ENCODE assay signal across 10 cellular contexts in genomic region chr7:1123721-1124120, GRCh38. TPM values are rescaled to one million over a fixed set of nuclear protein-coding genes. Genes with fewer than 3 reads are reported as not detected.
DNase-seq lines count a peak whose midpoint lies in the region; ATAC-seq and TF ChIP-seq lines count a peak whose summit lies in the region.
"Had no signal": no experiment of that assay in that cellular context is flagged by ENCODE, and none has a peak within 500 bp of the region (broad histone marks: within the 10 kb centered on the region; RNA-seq: fewer than 3 reads in every experiment).

No MANE protein-coding gene starts in this region.

- H3K4me1 ChIP-seq in neural progenitor cell: peaks cover 20% of the 10 kb centered on the region

- ATAC-seq in SK-N-SH treated with all-trans-retinoic acid at 6 μM for 48 hours (peak; percentile 70), GM21390 (IDR thresholded peaks at IDR 0.05; ENCODE audit: unreplicated experiment) (no peak), HG02840 (IDR thresholded peaks at IDR 0.05; ENCODE audit: low FRiP score, unreplicated experiment) (no peak)

- peak; percentile 73 for TF ChIP-seq CTCF in AG04449 (IDR thresholded peaks at IDR 0.05; ENCODE audit: insufficient read depth, low read length, missing control alignments)
- TF ChIP-seq CTCF in neural progenitor cell (IDR thresholded peaks at IDR 0.05): peak; percentile 69

- H3K79me2 ChIP-seq in neural progenitor cell (ENCODE audit: low read depth): peaks cover 47% of the 10 kb centered on the region

- no peak overlapping the region for H3K4me3 Mint-ChIP-seq in neural progenitor cell
- H3K4me3 Mint-ChIP-seq: activated naive CD8-positive, alpha-beta T cell had no signal

- no peak overlapping the region for H2AFZ ChIP-seq in neural progenitor cell (replicated peaks)

- H3F3A ChIP-seq in neural progenitor cell (ENCODE audit: low read depth): peaks cover 6% of the 10 kb centered on the region

- peak overlapping the region; percentile 28 for H3K27ac ChIP-seq in neural progenitor cell

- H3K36me3 ChIP-seq in neural progenitor cell: no peaks in the 10 kb centered on the region

- H3K9ac ChIP-seq in neural progenitor cell: no peak overlapping the region

- H3K4me2 ChIP-seq in neural progenitor cell: peak overlapping the region; percentile 25

- no peaks in the 10 kb centered on the region for H3K9me3 Mint-ChIP-seq in neural progenitor cell

- H3K27me3 ChIP-seq in neural progenitor cell: no peaks in the 10 kb centered on the region

- H3K4me3 ChIP-seq in AG04449 (ENCODE audit: low read depth, low read length) (no peak overlapping the region), neural progenitor cell (no peak overlapping the region)

- H4K20me1 ChIP-seq in neural progenitor cell (ENCODE audit: low read depth): peaks cover 31% of the 10 kb centered on the region

- H3K36me3 Mint-ChIP-seq in neural progenitor cell: peaks cover 5% of the 10 kb centered on the region
- H3K36me3 Mint-ChIP-seq: activated naive CD8-positive, alpha-beta T cell had no signal

- H3K27ac Mint-ChIP-seq in neural progenitor cell: no peak overlapping the region
- H3K27ac Mint-ChIP-seq: activated naive CD8-positive, alpha-beta T cell had no signal

- H3K4me1 Mint-ChIP-seq in neural progenitor cell: peaks cover 33% of the 10 kb centered on the region

- POLR2A ChIA-PET in AG04449 (lab: Yijun Ruan, JAX): interaction anchor here (1.3 kb wide), 1 partner anchor 14 kb away, joined by 3 read pairs; a partner anchor contains a TSS

- DNase-seq in AG04449 (ENCODE audit: low read depth, low spot score) (no peak), globus pallidus (ENCODE audit: low spot score) (peak; percentile 74), neural progenitor cell (ENCODE audit: low spot score) (peak; percentile 89), amniotic stem cell (lab: John Stamatoyannopoulos, UW) (no peak), germinal center (ENCODE audit: low spot score) (no peak)
- DNase-seq: DND-41 had no signal

- peaks cover 2% of the 10 kb centered on the region for H3K27me3 Mint-ChIP-seq in neural progenitor cell (ENCODE audit: insufficient read depth, low read depth)
- H3K27me3 Mint-ChIP-seq: activated naive CD8-positive, alpha-beta T cell had no signal

- no peaks in the 10 kb centered on the region for H3K9me3 ChIP-seq in neural progenitor cell (ENCODE audit: low read depth)

- CTCF ChIA-PET in AG04449 (lab: Yijun Ruan, JAX): interaction anchor here (0.7 to 4.9 kb wide), 9 partner anchors 8 to 149 kb away, joined by 3 to 24 read pairs (median 6); a partner anchor contains a TSS

TF ChIP-seq in SK-N-SH treated with all-trans-retinoic acid at 6 μM for 48 hours, 23 proteins besides CTCF, POLR2A, EP300 and RAD21:
- no peak for TF ChIP-seq CSDC2 (CRISPR knock-in tag; IDR thresholded peaks at IDR 0.05)
- no peak for TF ChIP-seq ARNTL (CRISPR knock-in tag; IDR thresholded peaks at IDR 0.05; ENCODE audit: borderline replicate concordance, low read depth)
- TF ChIP-seq ZNF565 (CRISPR knock-in tag; conservative IDR thresholded peaks at IDR 0.05; ENCODE audit: low read depth): no peak
- no peak for TF ChIP-seq ZNF8 (CRISPR knock-in tag; IDR thresholded peaks at IDR 0.05)
- TF ChIP-seq ESRRG (CRISPR knock-in tag; IDR thresholded peaks at IDR 0.05): no peak
- TF ChIP-seq OSR1 (CRISPR knock-in tag; IDR thresholded peaks at IDR 0.05): no peak
- TF ChIP-seq ZFP3 (CRISPR knock-in tag; IDR thresholded peaks at IDR 0.05): no peak
- TF ChIP-seq TOX (CRISPR knock-in tag; IDR thresholded peaks at IDR 0.05; ENCODE audit: borderline replicate concordance): no peak
- TF ChIP-seq CSRNP3 (CRISPR knock-in tag; IDR thresholded peaks at IDR 0.05): no peak
- TF ChIP-seq, protein P1, sequence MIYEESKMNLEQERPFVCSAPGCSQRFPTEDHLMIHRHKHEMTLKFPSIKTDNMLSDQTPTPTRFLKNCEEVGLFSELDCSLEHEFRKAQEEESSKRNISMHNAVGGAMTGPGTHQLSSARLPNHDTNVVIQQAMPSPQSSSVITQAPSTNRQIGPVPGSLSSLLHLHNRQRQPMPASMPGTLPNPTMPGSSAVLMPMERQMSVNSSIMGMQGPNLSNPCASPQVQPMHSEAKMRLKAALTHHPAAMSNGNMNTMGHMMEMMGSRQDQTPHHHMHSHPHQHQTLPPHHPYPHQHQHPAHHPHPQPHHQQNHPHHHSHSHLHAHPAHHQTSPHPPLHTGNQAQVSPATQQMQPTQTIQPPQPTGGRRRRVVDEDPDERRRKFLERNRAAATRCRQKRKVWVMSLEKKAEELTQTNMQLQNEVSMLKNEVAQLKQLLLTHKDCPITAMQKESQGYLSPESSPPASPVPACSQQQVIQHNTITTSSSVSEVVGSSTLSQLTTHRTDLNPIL (CRISPR knock-in tag; IDR thresholded peaks at IDR 0.05; ENCODE audit: low read depth): no peak
- TF ChIP-seq, protein P2, sequence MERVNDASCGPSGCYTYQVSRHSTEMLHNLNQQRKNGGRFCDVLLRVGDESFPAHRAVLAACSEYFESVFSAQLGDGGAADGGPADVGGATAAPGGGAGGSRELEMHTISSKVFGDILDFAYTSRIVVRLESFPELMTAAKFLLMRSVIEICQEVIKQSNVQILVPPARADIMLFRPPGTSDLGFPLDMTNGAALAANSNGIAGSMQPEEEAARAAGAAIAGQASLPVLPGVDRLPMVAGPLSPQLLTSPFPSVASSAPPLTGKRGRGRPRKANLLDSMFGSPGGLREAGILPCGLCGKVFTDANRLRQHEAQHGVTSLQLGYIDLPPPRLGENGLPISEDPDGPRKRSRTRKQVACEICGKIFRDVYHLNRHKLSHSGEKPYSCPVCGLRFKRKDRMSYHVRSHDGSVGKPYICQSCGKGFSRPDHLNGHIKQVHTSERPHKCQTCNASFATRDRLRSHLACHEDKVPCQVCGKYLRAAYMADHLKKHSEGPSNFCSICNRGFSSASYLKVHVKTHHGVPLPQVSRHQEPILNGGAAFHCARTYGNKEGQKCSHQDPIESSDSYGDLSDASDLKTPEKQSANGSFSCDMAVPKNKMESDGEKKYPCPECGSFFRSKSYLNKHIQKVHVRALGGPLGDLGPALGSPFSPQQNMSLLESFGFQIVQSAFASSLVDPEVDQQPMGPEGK (CRISPR knock-in tag; IDR thresholded peaks at IDR 0.05; ENCODE audit: borderline replicate concordance): no peak
- TF ChIP-seq GLIS3 (CRISPR knock-in tag; IDR thresholded peaks at IDR 0.05): no peak
- TF ChIP-seq BACH2 (CRISPR knock-in tag; IDR thresholded peaks at IDR 0.05; ENCODE audit: borderline replicate concordance): no peak
- TF ChIP-seq, protein P3, sequence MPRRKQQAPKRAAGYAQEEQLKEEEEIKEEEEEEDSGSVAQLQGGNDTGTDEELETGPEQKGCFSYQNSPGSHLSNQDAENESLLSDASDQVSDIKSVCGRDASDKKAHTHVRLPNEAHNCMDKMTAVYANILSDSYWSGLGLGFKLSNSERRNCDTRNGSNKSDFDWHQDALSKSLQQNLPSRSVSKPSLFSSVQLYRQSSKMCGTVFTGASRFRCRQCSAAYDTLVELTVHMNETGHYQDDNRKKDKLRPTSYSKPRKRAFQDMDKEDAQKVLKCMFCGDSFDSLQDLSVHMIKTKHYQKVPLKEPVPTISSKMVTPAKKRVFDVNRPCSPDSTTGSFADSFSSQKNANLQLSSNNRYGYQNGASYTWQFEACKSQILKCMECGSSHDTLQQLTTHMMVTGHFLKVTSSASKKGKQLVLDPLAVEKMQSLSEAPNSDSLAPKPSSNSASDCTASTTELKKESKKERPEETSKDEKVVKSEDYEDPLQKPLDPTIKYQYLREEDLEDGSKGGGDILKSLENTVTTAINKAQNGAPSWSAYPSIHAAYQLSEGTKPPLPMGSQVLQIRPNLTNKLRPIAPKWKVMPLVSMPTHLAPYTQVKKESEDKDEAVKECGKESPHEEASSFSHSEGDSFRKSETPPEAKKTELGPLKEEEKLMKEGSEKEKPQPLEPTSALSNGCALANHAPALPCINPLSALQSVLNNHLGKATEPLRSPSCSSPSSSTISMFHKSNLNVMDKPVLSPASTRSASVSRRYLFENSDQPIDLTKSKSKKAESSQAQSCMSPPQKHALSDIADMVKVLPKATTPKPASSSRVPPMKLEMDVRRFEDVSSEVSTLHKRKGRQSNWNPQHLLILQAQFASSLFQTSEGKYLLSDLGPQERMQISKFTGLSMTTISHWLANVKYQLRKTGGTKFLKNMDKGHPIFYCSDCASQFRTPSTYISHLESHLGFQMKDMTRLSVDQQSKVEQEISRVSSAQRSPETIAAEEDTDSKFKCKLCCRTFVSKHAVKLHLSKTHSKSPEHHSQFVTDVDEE (CRISPR knock-in tag; IDR thresholded peaks at IDR 0.05): no peak
- TF ChIP-seq ISL1 (CRISPR knock-in tag; IDR thresholded peaks at IDR 0.05): no peak
- TF ChIP-seq ZFP30 (CRISPR knock-in tag; IDR thresholded peaks at IDR 0.05): no peak
- no peak for TF ChIP-seq SNAI2 (CRISPR knock-in tag; IDR thresholded peaks at IDR 0.05)

RNA-seq across cellular contexts. Expression of gene GPER1, which starts 35.8 kb away (rescaled TPM):
- total RNA-seq in neural progenitor cell (ENCODE audit: low replicate concordance): 1.2 and 1.3 TPM in 2 replicates

RNA-seq across cellular contexts. Expression of gene ZFAND2A, which starts 36.3 kb away (rescaled TPM):
- 9.0 and 13.3 TPM in 2 replicates for total RNA-seq in neural progenitor cell (ENCODE audit: low replicate concordance)

Comparison
In these comparisons a context has a peak if more than half of its experiments do, and no peak if none do; other contexts are left out.
1. DNase-seq: peak in globus pallidus (single experiment) and neural progenitor cell (single experiment); none in AG04449 (single experiment), amniotic stem cell (single experiment) and germinal center (single experiment).